Comparison of ENCODE assay signal across 12 cellular contexts in genomic region chr3:34072297-34072696, GRCh38.
"Had no signal": no experiment of that assay in that cellular context is flagged by ENCODE, and none has a peak within 500 bp of the region (broad histone marks: within the 10 kb centered on the region; RNA-seq: fewer than 3 reads in every experiment).

No MANE protein-coding gene starts in this region.

- DNase-seq: activated CD4-positive, alpha-beta T cell treated with anti-CD3 and anti-CD28 coated beads, Interleukin-2, amount 10 ng/mL, durations not matched to agents 7 days and 5 days; activated gamma-delta T cell treated with Interleukin-2 at 50 U/mL for 16 hours; amygdala; cortex of kidney; effector CD4-positive, alpha-beta T cell; hippocampal formation; left ventricle myocardium inferior; nucleus accumbens; posterior cingulate gyrus; retina; stimulated activated CD4-positive, alpha-beta T cell treated with anti-CD3 and anti-CD28 coated beads, Interleukin-12 subunit alpha, Interleukin-12 subunit beta, amount 100 ng/mL, for 4 hours; stimulated activated CD4-positive, alpha-beta T cell treated with anti-CD3 and anti-CD28 coated beads, Interleukin-2, amount 100 ng/mL, for 24 hours had no signal
